Comparison of ENCODE assay signal across 8 cellular contexts in the genomic region with DNA sequence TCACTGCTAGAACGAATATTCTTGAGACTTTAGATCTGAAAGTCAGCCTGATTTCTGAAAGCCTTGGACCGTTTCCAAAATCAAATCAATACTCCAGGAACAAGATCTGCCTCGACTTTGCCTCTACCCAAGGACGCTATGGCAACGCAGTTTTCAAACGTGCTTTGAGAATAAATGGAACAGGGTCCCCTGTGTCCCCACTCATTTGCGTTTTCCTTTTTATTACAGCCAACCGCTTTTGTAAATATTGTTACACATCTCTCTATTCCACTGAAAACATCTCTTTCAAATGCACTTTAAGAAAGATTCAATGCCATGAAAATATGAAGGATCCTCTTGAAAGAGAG. TPM values are rescaled to one million over a fixed set of nuclear protein-coding genes. Genes with fewer than 3 reads are reported as not detected.
DNase-seq lines count a peak whose midpoint lies in the region; ATAC-seq, FAIRE-seq and TF ChIP-seq lines count a peak whose summit lies in the region.
"Not testable (repeated sequence)": the region's sequence is repeated elsewhere in the genome, so short reads cannot be mapped to it uniquely, and the experiment has no call there.

No MANE protein-coding gene starts in this region.

- not testable (repeated sequence) for TF ChIP-seq CTCF in DND-41 (IDR thresholded peaks at IDR 0.05; ENCODE audit: borderline replicate concordance, extremely low read depth, low read length, poor library complexity, severe bottlenecking); Loucy (conservative IDR thresholded peaks at IDR 0.05; ENCODE audit: low read length); SU-DHL-6 (IDR thresholded peaks at IDR 0.05; ENCODE audit: insufficient read depth, low read length, poor library complexity, severe bottlenecking); endothelial cell of umbilical vein (IDR thresholded peaks at IDR 0.05; ENCODE audit: extremely low read depth in 1 of 2, insufficient read depth in 1 of 2, low read depth in 1 of 2, low read length in 2 of 2)

- peaks cover 20% of the 10 kb centered on the region for H3K4me1 ChIP-seq in ACC112 (ENCODE audit: control insufficient read depth, insufficient read depth, low read length, unreplicated experiment)
- peaks cover 41% of the 10 kb centered on the region for H3K4me1 ChIP-seq in DND-41 (ENCODE audit: insufficient read depth, low read length)
- H3K4me1 ChIP-seq in Loucy (ENCODE audit: insufficient read depth, low read length, poor library complexity, severe bottlenecking) = peaks cover 32% of the 10 kb centered on the region
- H3K4me1 ChIP-seq in endothelial cell of umbilical vein (ENCODE audit: control insufficient read depth, extremely low read depth, insufficient read depth, low read length) = peaks cover 24% of the 10 kb centered on the region
- peaks cover 31 to 46% of the 10 kb centered on the region in 2 donors for H3K4me1 ChIP-seq in mucosa of rectum (ENCODE audit: control insufficient read depth in 2 of 2, insufficient read depth in 2 of 2, low read length in 2 of 2)

- not testable (repeated sequence) for H3K27ac ChIP-seq in ACC112 (ENCODE audit: low read depth, low read length); DND-41 (ENCODE audit: low read length); SU-DHL-6 (ENCODE audit: low read depth, low read length); endothelial cell of umbilical vein (ENCODE audit: insufficient read depth, low read depth, low read length)
- peak overlapping the region in 1 of 2 donors; percentile 22 for H3K27ac ChIP-seq in mucosa of rectum (ENCODE audit: low read depth in 2 of 2, low read length in 2 of 2)

- not testable (repeated sequence) for H4K20me1 ChIP-seq in DND-41 (ENCODE audit: insufficient read depth, low read length); Loucy (ENCODE audit: insufficient read depth, low read length, poor library complexity, severe bottlenecking); SU-DHL-6 (ENCODE audit: low read depth, low read length); endothelial cell of umbilical vein (replicated peaks; ENCODE audit: control insufficient read depth, extremely low read depth, insufficient read depth, low read length)

- H3K4me2 ChIP-seq in DND-41 (ENCODE audit: insufficient read depth, low read length) (peak overlapping the region; percentile 40; the same call in 1 of the 2 replicates), Loucy (ENCODE audit: low read depth, low read length, poor library complexity, severe bottlenecking) (peak overlapping the region; percentile 70), SU-DHL-6 (ENCODE audit: low read depth, low read length, poor library complexity, severe bottlenecking) (peak overlapping the region; percentile 42), endothelial cell of umbilical vein (ENCODE audit: insufficient read depth, low read length) (peak overlapping the region; percentile 84)

- not testable (repeated sequence) for H3K9me3 ChIP-seq in DND-41 (ENCODE audit: insufficient read depth, low read length, severe bottlenecking); Loucy (ENCODE audit: insufficient read depth, low read depth, low read length); SU-DHL-6 (ENCODE audit: insufficient read depth, low read length); endothelial cell of umbilical vein (replicated peaks; ENCODE audit: control insufficient read depth, insufficient read depth, low read length); mucosa of rectum (ENCODE audit: control insufficient read depth in 2 of 2, low read length in 2 of 2)

- not testable (repeated sequence) for FAIRE-seq in endothelial cell of umbilical vein (lab: Jason Lieb, UNC)

- H3K4me3 ChIP-seq in ACC112 (ENCODE audit: low read depth, low read length) (peak overlapping the region; percentile 67), SU-DHL-6 (ENCODE audit: insufficient read depth, low read length, poor library complexity, severe bottlenecking) (peak overlapping the region; percentile 21)
- not testable (repeated sequence) for H3K4me3 ChIP-seq in DND-41 (ENCODE audit: low read depth in 1 of 2, low read length in 2 of 2); Loucy (ENCODE audit: low read length, poor library complexity, severe bottlenecking); endothelial cell of umbilical vein (replicated peaks in 1 of 3; ENCODE audit: insufficient read depth in 1 of 3, low read depth in 1 of 3, low read length in 3 of 3); mucosa of rectum (ENCODE audit: low read length in 2 of 2)

- not testable (repeated sequence) for H3K36me3 Mint-ChIP-seq in activated naive CD8-positive, alpha-beta T cell treated with anti-CD3 and anti-CD28 coated beads, Interleukin-2, amount 10 ng/mL, durations not matched to agents 7 days and 5 days

- not testable (repeated sequence) for DNase-seq in DND-41; activated naive CD8-positive, alpha-beta T cell treated with anti-CD3 and anti-CD28 coated beads, Interleukin-2, amount 10 ng/mL, durations not matched to agents 7 days and 5 days; endothelial cell of umbilical vein (ENCODE audit: low read depth, low spot score); stimulated activated naive CD8-positive, alpha-beta T cell treated with anti-CD3 and anti-CD28 coated beads, Interleukin-15, amount 100 ng/mL, for 72 hours

- H2AFZ ChIP-seq in ACC112 (ENCODE audit: low read length, unreplicated experiment) = peak overlapping the region; percentile 15
- not testable (repeated sequence) for H2AFZ ChIP-seq in DND-41 (ENCODE audit: low read depth, low read length); Loucy (ENCODE audit: low read length); SU-DHL-6 (ENCODE audit: low read depth, low read length, severe bottlenecking); endothelial cell of umbilical vein (ENCODE audit: low read depth, low read length)

- H3K27me3 Mint-ChIP-seq in activated naive CD8-positive, alpha-beta T cell treated with anti-CD3 and anti-CD28 coated beads, Interleukin-2, amount 10 ng/mL, durations not matched to agents 7 days and 5 days; stimulated activated naive CD8-positive, alpha-beta T cell treated with anti-CD3 and anti-CD28 coated beads, Interleukin-15, amount 100 ng/mL, for 72 hours: not testable (repeated sequence)

- H3K27ac Mint-ChIP-seq in activated naive CD8-positive, alpha-beta T cell treated with anti-CD3 and anti-CD28 coated beads, Interleukin-2, amount 10 ng/mL, durations not matched to agents 7 days and 5 days = not testable (repeated sequence)
- H3K27ac Mint-ChIP-seq in stimulated activated naive CD8-positive, alpha-beta T cell treated with anti-CD3 and anti-CD28 coated beads, Interleukin-15, amount 100 ng/mL, for 72 hours = peak overlapping the region in 1 of 2 donors; percentile 96

- not testable (repeated sequence) for TF ChIP-seq POLR2A in endothelial cell of umbilical vein (IDR thresholded peaks at IDR 0.05; ENCODE audit: low read depth, low read length)

- not testable (repeated sequence) for H3K9me1 ChIP-seq in endothelial cell of umbilical vein (replicated peaks; ENCODE audit: control insufficient read depth, extremely low read depth, insufficient read depth, low read length)

- not testable (repeated sequence) for H3K9me2 ChIP-seq in Loucy (replicated peaks; ENCODE audit: low read depth, low read length); SU-DHL-6 (replicated peaks; ENCODE audit: insufficient read depth, low read length)

- not testable (repeated sequence) for H3K9ac ChIP-seq in DND-41 (ENCODE audit: low read depth, low read length); SU-DHL-6 (ENCODE audit: low read length); endothelial cell of umbilical vein (replicated peaks; ENCODE audit: extremely low read depth, insufficient read depth, low read length)
- peak overlapping the region; percentile 49 for H3K9ac ChIP-seq in Loucy (ENCODE audit: low read depth, low read length, poor library complexity, severe bottlenecking)
- H3K9ac ChIP-seq in mucosa of rectum (ENCODE audit: low read depth in 1 of 2, low read length in 2 of 2) = peak overlapping the region; percentile 26 to 30

- intact Hi-C loops in endothelial cell of umbilical vein (cut with micrococcal nuclease) = not testable (repeated sequence)

- not testable (repeated sequence) for H3K36me3 ChIP-seq in ACC112 (ENCODE audit: insufficient read depth, low read length); DND-41 (ENCODE audit: insufficient read depth, low read length); Loucy (ENCODE audit: insufficient read depth, low read length); SU-DHL-6 (ENCODE audit: low read length); endothelial cell of umbilical vein (ENCODE audit: control insufficient read depth in 2 of 2, extremely low read depth in 1 of 2, insufficient read depth in 2 of 2, low read length in 2 of 2); mucosa of rectum (ENCODE audit: control insufficient read depth in 2 of 2, insufficient read depth in 2 of 2, low read length in 2 of 2)

- H3K4me3 Mint-ChIP-seq in activated naive CD8-positive, alpha-beta T cell treated with anti-CD3 and anti-CD28 coated beads, Interleukin-2, amount 10 ng/mL, durations not matched to agents 7 days and 5 days = peak overlapping the region; percentile 10
- H3K4me3 Mint-ChIP-seq in stimulated activated naive CD8-positive, alpha-beta T cell treated with anti-CD3 and anti-CD28 coated beads, Interleukin-15, amount 100 ng/mL, for 72 hours = peak overlapping the region; percentile 9 to 28

- H3F3A ChIP-seq in Loucy (ENCODE audit: low read depth) = not testable (repeated sequence)
- peaks cover 16% of the 10 kb centered on the region for H3F3A ChIP-seq in SU-DHL-6 (ENCODE audit: insufficient read depth)

- POLR2A ChIA-PET in activated naive CD8-positive, alpha-beta T cell treated with anti-CD3 and anti-CD28 coated beads, Interleukin-2, amount 10 ng/mL, durations not matched to agents 7 days and 5 days (lab: Charles Lee); endothelial cell of umbilical vein (lab: Charles Lee): not testable (repeated sequence)

- H3K79me2 ChIP-seq in ACC112 (ENCODE audit: control insufficient read depth, insufficient read depth, low read length, unreplicated experiment) (peaks cover 15% of the 10 kb centered on the region), DND-41 (ENCODE audit: insufficient read depth, low read length) (peaks cover 26% of the 10 kb centered on the region), Loucy (ENCODE audit: insufficient read depth, low read length) (peaks cover 32% of the 10 kb centered on the region; the same call in 1 of the 2 replicates), endothelial cell of umbilical vein (ENCODE audit: control insufficient read depth, insufficient read depth, low read length) (peaks cover 15% of the 10 kb centered on the region)
- not testable (repeated sequence) for H3K79me2 ChIP-seq in SU-DHL-6 (ENCODE audit: insufficient read depth, low read length)

- H3K9me3 Mint-ChIP-seq in activated naive CD8-positive, alpha-beta T cell treated with anti-CD3 and anti-CD28 coated beads, Interleukin-2, amount 10 ng/mL, durations not matched to agents 7 days and 5 days; stimulated activated naive CD8-positive, alpha-beta T cell treated with anti-CD3 and anti-CD28 coated beads, Interleukin-15, amount 100 ng/mL, for 72 hours: not testable (repeated sequence)

- dilution Hi-C loops in endothelial cell of umbilical vein (cut with MboI; ENCODE audit: extremely low pct_ligation_motif_present, low sequenced_read_pairs) = not testable (repeated sequence)

- H3K27me3 ChIP-seq in ACC112 (ENCODE audit: insufficient read depth, low read length); DND-41 (ENCODE audit: insufficient read depth, low read length, poor library complexity); Loucy (ENCODE audit: insufficient read depth, low read length, poor library complexity, severe bottlenecking); SU-DHL-6 (ENCODE audit: low read length); endothelial cell of umbilical vein (ENCODE audit: control insufficient read depth in 2 of 2, insufficient read depth in 2 of 2, low read length in 2 of 2); mucosa of rectum (ENCODE audit: control insufficient read depth in 2 of 2, insufficient read depth in 2 of 2, low read length in 2 of 2): not testable (repeated sequence)

- ATAC-seq in DND-41 (ENCODE audit: insufficient read depth, low read depth); activated naive CD8-positive, alpha-beta T cell treated with anti-CD3 and anti-CD28 coated beads, Interleukin-2, amount 10 ng/mL, durations not matched to agents 7 days and 5 days (ENCODE audit: low read depth); stimulated activated naive CD8-positive, alpha-beta T cell treated with anti-CD3 and anti-CD28 coated beads, Interleukin-15, amount 100 ng/mL, for 72 hours: not testable (repeated sequence)

- not testable (repeated sequence) for BruUV-seq in endothelial cell of umbilical vein (replicated peaks; lab: Mats Ljungman, UMichigan)

- CTCF ChIA-PET in endothelial cell of umbilical vein (lab: Charles Lee) = interaction anchor here (1.2 to 5.7 kb wide), 4 partner anchors 35 to 48 kb away, joined by 3 to 84 read pairs (median 4); no protein-coding TSS in a partner anchor

- peaks cover 20% of the 10 kb centered on the region for H3K4me1 Mint-ChIP-seq in activated naive CD8-positive, alpha-beta T cell treated with anti-CD3 and anti-CD28 coated beads, Interleukin-2, amount 10 ng/mL, durations not matched to agents 7 days and 5 days
- H3K4me1 Mint-ChIP-seq in stimulated activated naive CD8-positive, alpha-beta T cell treated with anti-CD3 and anti-CD28 coated beads, Interleukin-15, amount 100 ng/mL, for 72 hours = peaks cover 45% of the 10 kb centered on the region

RNA-seq across cellular contexts. Expression of a gene that starts 6.3 kb away (rescaled TPM):
- total RNA-seq in activated naive CD8-positive, alpha-beta T cell treated with anti-CD3 and anti-CD28 coated beads, Interleukin-2, amount 10 ng/mL, durations not matched to agents 7 days and 5 days = 10 to 100 TPM; 24.1 to 25.8 TPM
- total RNA-seq in endothelial cell of umbilical vein = 42.5 and 45.2 TPM in 2 replicates
- polyA plus RNA-seq in endothelial cell of umbilical vein = 99.3 and 101 TPM in 2 replicates
- polyA plus RNA-seq in endothelial cell of umbilical vein (2011; cell fraction: cytosol; rRNA removed) = 90.1 and 96.4 TPM in 2 replicates
- 78.3 and 83.9 TPM in 2 replicates for polyA plus RNA-seq in endothelial cell of umbilical vein (2011; cell fraction: nucleus; rRNA removed)
- 63.2 and 84.8 TPM in 2 replicates for polyA plus RNA-seq in endothelial cell of umbilical vein (2012)
- polyA minus RNA-seq in endothelial cell of umbilical vein = 78.6 and 95.4 TPM in 2 replicates
- polyA minus RNA-seq in endothelial cell of umbilical vein (2011; cell fraction: cytosol; rRNA and poly(A)+ RNA removed) = 19.3 TPM
- 17.1 and 21.6 TPM in 2 replicates for polyA minus RNA-seq in endothelial cell of umbilical vein (2011; cell fraction: nucleus; rRNA and poly(A)+ RNA removed)

RNA-seq across cellular contexts. Expression of a gene that starts 40.1 kb away (rescaled TPM):
- 1,000 to 10,000 TPM; 5,415 to 5,542 TPM for total RNA-seq in activated naive CD8-positive, alpha-beta T cell treated with anti-CD3 and anti-CD28 coated beads, Interleukin-2, amount 10 ng/mL, durations not matched to agents 7 days and 5 days
- total RNA-seq in endothelial cell of umbilical vein = 111 and 126 TPM in 2 replicates
- 119 and 151 TPM in 2 replicates for polyA plus RNA-seq in endothelial cell of umbilical vein
- polyA plus RNA-seq in endothelial cell of umbilical vein (2011; cell fraction: cytosol; rRNA removed) = 77.9 and 94.6 TPM in 2 replicates
- 87.5 and 110 TPM in 2 replicates for polyA plus RNA-seq in endothelial cell of umbilical vein (2011; cell fraction: nucleus; rRNA removed)
- 195 and 229 TPM in 2 replicates for polyA plus RNA-seq in endothelial cell of umbilical vein (2012)
- 49.1 and 98.7 TPM in 2 replicates for polyA minus RNA-seq in endothelial cell of umbilical vein
- 67.2 TPM for polyA minus RNA-seq in endothelial cell of umbilical vein (2011; cell fraction: cytosol; rRNA and poly(A)+ RNA removed)
- 19.8 and 24.8 TPM in 2 replicates for polyA minus RNA-seq in endothelial cell of umbilical vein (2011; cell fraction: nucleus; rRNA and poly(A)+ RNA removed)

Comparison
In these comparisons a context has a peak if more than half of its experiments do, and no peak if none do; other contexts are left out.
1. RNA of a gene that starts 40.1 kb away (total RNA-seq): 5,415 to 5,542 TPM in activated naive CD8-positive, alpha-beta T cell treated with anti-CD3 and anti-CD28 coated beads, Interleukin-2, amount 10 ng/mL, durations not matched to agents 7 days and 5 days; 111 to 126 TPM in endothelial cell of umbilical vein; every median in the first group is over 10 times any median in the second.
2. Peak in every context shown above with its lines, with median percentiles within 50 percentile points of each other: H3K4me2 ChIP-seq.